2 cellular contexts compared by ENCODE assay signal in the genomic region with DNA sequence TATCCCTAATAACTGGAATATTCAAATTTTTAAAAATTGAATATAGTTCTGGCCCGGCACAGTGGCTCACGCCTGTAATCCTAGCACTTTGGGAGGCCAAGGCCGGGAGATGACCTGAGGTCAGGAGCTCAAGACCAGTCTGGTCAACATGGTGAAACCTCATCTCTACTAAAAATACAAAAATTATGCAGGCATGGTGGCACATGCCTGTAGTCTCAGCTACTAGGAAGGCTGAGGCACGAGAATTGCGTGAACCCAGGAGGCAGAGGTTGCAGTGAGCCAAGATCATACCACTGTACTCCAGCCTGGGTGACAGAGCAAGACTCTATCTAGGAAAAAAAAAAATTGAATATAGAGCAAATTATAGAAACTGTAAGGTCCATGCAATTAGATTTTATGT. TPM values are rescaled to one million over a fixed set of nuclear protein-coding genes. Genes with fewer than 3 reads are reported as not detected.
"Had no signal": no experiment of that assay in that cellular context is flagged by ENCODE, and none has a peak within 500 bp of the region (broad histone marks: within the 10 kb centered on the region; RNA-seq: fewer than 3 reads in every experiment).

No MANE protein-coding gene starts in this region.

RNA-seq across cellular contexts. Expression of gene DAPP1, which starts 13.4 kb away (rescaled TPM):
- total RNA-seq: ascending aorta had no signal
- polyA plus RNA-seq: cardiac muscle cell had no signal
